Comparison of ENCODE assay signal across 13 cellular contexts in genomic region chr3:93843981-93844380, GRCh38.
A peak's percentile ranks its signal among the peaks of the same experiment; 100 is the strongest.
DNase-seq lines count a peak whose midpoint lies in the region; TF ChIP-seq lines count a peak whose summit lies in the region.
"Had no signal": no experiment of that assay in that cellular context is flagged by ENCODE, and none has a peak within 500 bp of the region (broad histone marks: within the 10 kb centered on the region; RNA-seq: fewer than 3 reads in every experiment).

No MANE protein-coding gene starts in this region.

- no peak overlapping the region for H2BK15ac ChIP-seq in mesendoderm (replicated peaks; ENCODE audit: low read depth)

- no peak overlapping the region for H4K8ac ChIP-seq in mesendoderm (ENCODE audit: low read depth, low read length)

- H3K36me3 Mint-ChIP-seq in chondrocyte (ENCODE audit: low read depth), result peaks cover 5% of the 10 kb centered on the region

- H3K9ac ChIP-seq in mesendoderm (ENCODE audit: low read length), result no peak overlapping the region

- H3K4me3 Mint-ChIP-seq in chondrocyte (ENCODE audit: unreplicated experiment), result no peak overlapping the region

- peaks cover 7% of the 10 kb centered on the region for H3K27me3 Mint-ChIP-seq in chondrocyte (ENCODE audit: low read depth)

- H3K27ac ChIP-seq in mesendoderm (ENCODE audit: low read depth, low read length) (no peak overlapping the region), Peyer's patch (no peak overlapping the region)
- H3K27ac ChIP-seq: gastrocnemius medialis had no signal

- no peaks in the 10 kb centered on the region for H3K27me3 ChIP-seq in mesendoderm (ENCODE audit: insufficient read depth, low read length, poor library complexity)
- H3K27me3 ChIP-seq in BE2C, result no peaks in the 10 kb centered on the region
- H3K27me3 ChIP-seq in Peyer's patch, result no peaks in the 10 kb centered on the region
- H3K27me3 ChIP-seq: gastrocnemius medialis had no signal

- peaks cover 4% of the 10 kb centered on the region for H3K9me3 Mint-ChIP-seq in chondrocyte (ENCODE audit: low read depth)

- no peak for TF ChIP-seq POLR2A in Peyer's patch (IDR thresholded peaks at IDR 0.05)

- no peak for TF ChIP-seq EP300 in Ishikawa (IDR thresholded peaks at IDR 0.05; ENCODE audit: borderline replicate concordance)

- H2BK120ac ChIP-seq in mesendoderm (ENCODE audit: low read depth, low read length), result no peak overlapping the region

- H3K4me2 ChIP-seq in mesendoderm (ENCODE audit: low read length), result no peak overlapping the region

- no peaks in the 10 kb centered on the region for H3K4me1 ChIP-seq in mesendoderm (ENCODE audit: control insufficient read depth, low read depth, low read length)
- H3K4me1 ChIP-seq in BE2C, result no peaks in the 10 kb centered on the region
- no peaks in the 10 kb centered on the region for H3K4me1 ChIP-seq in Peyer's patch
- H3K4me1 ChIP-seq: Caco-2, gastrocnemius medialis, HAP-1 had no signal

- TF ChIP-seq CTCF in AG09319 (IDR thresholded peaks at IDR 0.05; ENCODE audit: low read depth, low read length) (no peak), chondrocyte (IDR thresholded peaks at IDR 0.05) (no peak), BE2C (IDR thresholded peaks at IDR 0.05; ENCODE audit: low read depth, low read length) (no peak), Peyer's patch (IDR thresholded peaks at IDR 0.05) (no peak)

- no peak overlapping the region for H3K4ac ChIP-seq in mesendoderm (ENCODE audit: low read depth, low read length)

- H3K79me1 ChIP-seq in mesendoderm (ENCODE audit: low read length), result no peaks in the 10 kb centered on the region

- H2BK5ac ChIP-seq in mesendoderm (ENCODE audit: low read length), result no peak overlapping the region

- no peaks in the 10 kb centered on the region for H3K79me2 ChIP-seq in mesendoderm (ENCODE audit: control insufficient read depth, insufficient read depth, low read length)

- no peak overlapping the region for H3K18ac ChIP-seq in mesendoderm (ENCODE audit: low read length)

- no peak overlapping the region for H4K5ac ChIP-seq in mesendoderm (ENCODE audit: low read length)

- no peak overlapping the region for H2AK5ac ChIP-seq in mesendoderm (ENCODE audit: low read length)

- no peaks in the 10 kb centered on the region for H3K36me3 ChIP-seq in mesendoderm (ENCODE audit: control insufficient read depth, insufficient read depth, low read length)
- no peaks in the 10 kb centered on the region for H3K36me3 ChIP-seq in BE2C
- no peaks in the 10 kb centered on the region for H3K36me3 ChIP-seq in Peyer's patch
- H3K36me3 ChIP-seq: gastrocnemius medialis, HAP-1 had no signal

- WGBS in mesendoderm (ENCODE audit: extremely low coverage, insufficient coverage, low lambda C conversion rate), result no CpG with 5 or more reads among the region's 5 CpGs

- H3K4me3 ChIP-seq in mesendoderm (ENCODE audit: low read length) (no peak overlapping the region), BE2C (ENCODE audit: low read depth, low read length) (no peak overlapping the region), Peyer's patch (no peak overlapping the region)
- H3K4me3 ChIP-seq: gastrocnemius medialis, HAP-1 had no signal

- no peak for TF ChIP-seq RAD21 in Ishikawa (IDR thresholded peaks at IDR 0.05; ENCODE audit: low read depth)

- no peak overlapping the region for H3K23ac ChIP-seq in mesendoderm (ENCODE audit: low read length)

- H3K27ac Mint-ChIP-seq in chondrocyte (ENCODE audit: unreplicated experiment), result peak overlapping the region; percentile 99

- no peak overlapping the region for H3K56ac ChIP-seq in mesendoderm (ENCODE audit: low read length)

- H3K9me3 ChIP-seq in BE2C (no peaks in the 10 kb centered on the region), Peyer's patch (no peaks in the 10 kb centered on the region)
- H3K9me3 ChIP-seq: Caco-2, gastrocnemius medialis, HAP-1 had no signal

- DNase-seq in AG09319 (ENCODE audit: extremely low read depth, low read depth) (peak; percentile 7), chondrocyte (ENCODE audit: low spot score) (no peak), mesendoderm (peak; percentile 43), BE2C (no peak), Peyer's patch (no peak), GM19240 (ENCODE audit: insufficient read length, low spot score) (no peak)
- no peak for DNase-seq in activated CD8-positive, alpha-beta memory T cell treated with anti-CD3 and anti-CD28 coated beads, Interleukin-2, amount 50 U/mL, for 48 hours
- DNase-seq: Caco-2; gastrocnemius medialis; NCI-H524 treated with DMSO at 0.1 percent for 48 hours; stimulated activated CD4-positive, alpha-beta T cell treated with anti-CD3 and anti-CD28 coated beads, Interleukin-4, amount 100 ng/mL, for 24 hours had no signal

- peaks cover 30% of the 10 kb centered on the region for H3K4me1 Mint-ChIP-seq in chondrocyte (ENCODE audit: low read depth)

TF ChIP-seq in Ishikawa, 13 proteins besides CTCF, POLR2A, EP300 and RAD21:
- no peak for TF ChIP-seq ZBTB7A (IDR thresholded peaks at IDR 0.05; ENCODE audit: low read depth)
- TF ChIP-seq TEAD4 (IDR thresholded peaks at IDR 0.05), result peak; percentile 7; the same call in 1 of the 2 replicates

Comparison
In these comparisons a context has a peak if more than half of its experiments do, and no peak if none do; other contexts are left out.
1. DNase-seq: peak in AG09319 (single experiment) and mesendoderm (single experiment); none in chondrocyte (single experiment), BE2C (single experiment), activated CD8-positive, alpha-beta memory T cell treated with anti-CD3 and anti-CD28 coated beads, Interleukin-2, amount 50 U/mL, for 48 hours (single experiment), Peyer's patch (0 of 3) and GM19240 (single experiment).